In genomic region chr21:32812035-32812434, GRCh38 we compare ENCODE assay signal across 24 cellular contexts. TPM values are rescaled to one million over a fixed set of nuclear protein-coding genes. Genes with fewer than 3 reads are reported as not detected.
DNase-seq lines count a peak whose midpoint lies in the region; ATAC-seq and TF ChIP-seq lines count a peak whose summit lies in the region.
"Had no signal": no experiment of that assay in that cellular context is flagged by ENCODE, and none has a peak within 500 bp of the region (broad histone marks: within the 10 kb centered on the region; RNA-seq: fewer than 3 reads in every experiment).

No MANE protein-coding gene starts in this region.

- no peaks in the 10 kb centered on the region for H3K27me3 Mint-ChIP-seq in brain
- H3K27me3 Mint-ChIP-seq: activated CD4-positive, alpha-beta memory T cell treated with anti-CD3 and anti-CD28 coated beads, Interleukin-2, amount 10 ng/mL, durations not matched to agents 7 days and 5 days; activated naive CD8-positive, alpha-beta T cell treated with anti-CD3 and anti-CD28 coated beads for 36 hours had no signal

- TF ChIP-seq CTCF in GM10248 (IDR thresholded peaks at IDR 0.05; ENCODE audit: control extremely low read depth, extremely low read depth, low read depth, missing control alignments): no peak
- TF ChIP-seq CTCF in brain (conservative IDR thresholded peaks at IDR 0.05): no peak
- no peak for TF ChIP-seq CTCF in brain microvascular endothelial cell (IDR thresholded peaks at IDR 0.05; ENCODE audit: low read depth, low read length, missing control alignments)

- no peak overlapping the region for H3K18ac ChIP-seq in trophoblast cell (ENCODE audit: low read length)

- H3K4me3 Mint-ChIP-seq in brain: peak overlapping the region in 3 of 5 experiments; percentile 25 to 77 (median 47)
- H3K4me3 Mint-ChIP-seq: activated CD4-positive, alpha-beta memory T cell treated with anti-CD3 and anti-CD28 coated beads, Interleukin-2, amount 10 ng/mL, durations not matched to agents 7 days and 5 days; activated naive CD8-positive, alpha-beta T cell treated with anti-CD3 and anti-CD28 coated beads for 36 hours; CD14-positive monocyte had no signal

- H3K9ac ChIP-seq in trophoblast cell (ENCODE audit: low read length): no peak overlapping the region
- H3K9ac ChIP-seq: KMS-11 had no signal

- H3K79me1 ChIP-seq in trophoblast cell (ENCODE audit: low read length): no peaks in the 10 kb centered on the region

- H2AK5ac ChIP-seq in trophoblast cell (ENCODE audit: low read length): no peak overlapping the region

- no peaks in the 10 kb centered on the region for H3K36me3 Mint-ChIP-seq in brain
- H3K36me3 Mint-ChIP-seq: CD14-positive monocyte had no signal

- no peak overlapping the region for H2BK5ac ChIP-seq in trophoblast cell (ENCODE audit: low read depth, low read length, poor library complexity)

- H3K9me3 Mint-ChIP-seq in brain: peaks cover 0 to 7% (median 3%) of the 10 kb centered on the region in 5 experiments

- H2AFZ ChIP-seq in trophoblast cell (ENCODE audit: insufficient read depth, low read length, poor library complexity): no peak overlapping the region

- H3K4me1 Mint-ChIP-seq in brain: peaks cover 61% of the 10 kb centered on the region
- H3K4me1 Mint-ChIP-seq: activated CD4-positive, alpha-beta memory T cell treated with anti-CD3 and anti-CD28 coated beads, Interleukin-2, amount 10 ng/mL, durations not matched to agents 7 days and 5 days had no signal

- no peaks in the 10 kb centered on the region for H3K9me3 ChIP-seq in trophoblast cell (ENCODE audit: insufficient read depth, low read depth, low read length)
- H3K9me3 ChIP-seq: Peyer's patch, right lobe of liver, SJSA1 had no signal

- no peak overlapping the region for H4K12ac ChIP-seq in trophoblast cell (ENCODE audit: low read depth, low read length)

- H3K36me3 ChIP-seq in trophoblast cell (ENCODE audit: control insufficient read depth in 1 of 2, insufficient read depth in 2 of 2, low read length in 2 of 2): no peaks in the 10 kb centered on the region
- no peaks in the 10 kb centered on the region for H3K36me3 ChIP-seq in brain microvascular endothelial cell (replicated peaks)
- H3K36me3 ChIP-seq: Peyer's patch, right lobe of liver, SJSA1 had no signal

- POLR2A ChIA-PET in GM10248 (lab: Yijun Ruan, JAX): no interaction called here

- no peaks in the 10 kb centered on the region for H3K79me2 ChIP-seq in trophoblast cell (ENCODE audit: control insufficient read depth, insufficient read depth, low read length, poor library complexity)

- no peak overlapping the region for H3K4me2 ChIP-seq in trophoblast cell (ENCODE audit: low read length)
- H3K4me2 ChIP-seq: KMS-11 had no signal

- ATAC-seq in HG03378 (IDR thresholded peaks at IDR 0.05; ENCODE audit: unreplicated experiment): no peak
- no peak for ATAC-seq in GM19324 (IDR thresholded peaks at IDR 0.05; ENCODE audit: low FRiP score, unreplicated experiment)
- ATAC-seq: right lobe of liver had no signal

- H3K27me3 ChIP-seq in trophoblast cell (ENCODE audit: insufficient read depth, low read length) (no peaks in the 10 kb centered on the region), brain microvascular endothelial cell (replicated peaks) (no peaks in the 10 kb centered on the region)
- H3K27me3 ChIP-seq: Peyer's patch, right lobe of liver, SJSA1 had no signal

- in situ Hi-C loops in brain microvascular endothelial cell (cut with HindIII; ENCODE audit: low pct_ligation_motif_present, low sequenced_read_pairs): no loop called here

- no peak overlapping the region for H4K91ac ChIP-seq in trophoblast cell (ENCODE audit: low read depth, low read length)

- DNase-seq in GM10248 (ENCODE audit: extremely low spot score) (peak; percentile 31), iris pigment epithelial cell (ENCODE audit: low read depth) (peak; percentile 63), trophoblast cell (peak; percentile 26 to 76), NCI-H524 (lab: John Stamatoyannopoulos, UW) (no peak), brain microvascular endothelial cell (no peak)
- DNase-seq: activated CD4-positive, alpha-beta memory T cell treated with anti-CD3 and anti-CD28 coated beads, Interleukin-2, amount 10 ng/mL, durations not matched to agents 7 days and 5 days; activated CD4-positive, CD25-positive, alpha-beta regulatory T cell treated with anti-CD3 and anti-CD28 coated beads, Interleukin-2, amount 50 U/mL, for 72 hours; activated naive CD8-positive, alpha-beta T cell treated with anti-CD3 and anti-CD28 coated beads for 36 hours; effector CD4-positive, alpha-beta T cell; foreskin melanocyte; hypothalamus; NCI-H1694; NCI-H69; occipital lobe; Peyer's patch; right lobe of liver; stimulated activated naive CD4-positive, alpha-beta T cell treated with Interleukin-2 at 50 U/mL for 16 hours had no signal

- H3K27ac ChIP-seq in trophoblast cell (ENCODE audit: low read depth, low read length): no peak overlapping the region
- H3K27ac ChIP-seq in brain microvascular endothelial cell: no peak overlapping the region
- H3K27ac ChIP-seq: epithelial cell of prostate, KMS-11, Peyer's patch, right lobe of liver, SJSA1 had no signal

- no peak overlapping the region for H3K23ac ChIP-seq in trophoblast cell (ENCODE audit: low read length)

- no peak overlapping the region for H3K4ac ChIP-seq in trophoblast cell (ENCODE audit: low read depth, low read length)

- H2BK12ac ChIP-seq in trophoblast cell (ENCODE audit: low read length): no peak overlapping the region

- CTCF ChIA-PET in GM10248 (lab: Yijun Ruan, JAX): interaction anchor here (1.2 to 8.0 kb wide), 6 partner anchors 11 to 40 kb away, joined by 3 to 45 read pairs (median 4); partner anchors contain the start of gene PAXBP1

- no peak overlapping the region for H3K14ac ChIP-seq in trophoblast cell (ENCODE audit: low read length)

- no peaks in the 10 kb centered on the region for H3K4me1 ChIP-seq in trophoblast cell (ENCODE audit: control insufficient read depth in 1 of 2, insufficient read depth in 2 of 2, low read length in 2 of 2)
- H3K4me1 ChIP-seq: right lobe of liver, SJSA1 had no signal

- H4K8ac ChIP-seq in trophoblast cell (ENCODE audit: low read depth, low read length): no peak overlapping the region

- H2BK120ac ChIP-seq in trophoblast cell (ENCODE audit: insufficient read depth, low read length, poor library complexity): no peak overlapping the region

- H3K4me3 ChIP-seq in trophoblast cell (ENCODE audit: low read depth, low read length) (no peak overlapping the region), brain microvascular endothelial cell (ENCODE audit: low read depth, low read length) (no peak overlapping the region)
- H3K4me3 ChIP-seq: Peyer's patch, right lobe of liver, SJSA1 had no signal

- H3K27ac Mint-ChIP-seq in brain: peak overlapping the region in 4 of 5 experiments; percentile 58 to 82 (median 70)
- H3K27ac Mint-ChIP-seq: activated CD4-positive, alpha-beta memory T cell treated with anti-CD3 and anti-CD28 coated beads, Interleukin-2, amount 10 ng/mL, durations not matched to agents 7 days and 5 days; activated naive CD8-positive, alpha-beta T cell treated with anti-CD3 and anti-CD28 coated beads for 36 hours; CD14-positive monocyte had no signal

- no CpG with 5 or more reads among the region's 2 CpGs for WGBS in trophoblast cell (ENCODE audit: extremely low coverage, insufficient coverage, insufficient read length)

RNA-seq across cellular contexts. Expression of gene PAXBP1, which starts 40.5 kb away (rescaled TPM):
- 5.9 TPM for polyA plus RNA-seq in brain (ENCODE audit: insufficient read depth, low read depth, low replicate concordance)
- polyA plus RNA-seq in trophoblast cell (2013): 38.2 and 38.5 TPM in 2 replicates

Comparison
In these comparisons a context has a peak if more than half of its experiments do, and no peak if none do; other contexts are left out.
1. DNase-seq: peak in GM10248 (single experiment), iris pigment epithelial cell (single experiment) and trophoblast cell (2 of 2); none in NCI-H524 (0 of 2) and brain microvascular endothelial cell (single experiment).